ENCODE assay signal across 8 cellular contexts in the genomic region with DNA sequence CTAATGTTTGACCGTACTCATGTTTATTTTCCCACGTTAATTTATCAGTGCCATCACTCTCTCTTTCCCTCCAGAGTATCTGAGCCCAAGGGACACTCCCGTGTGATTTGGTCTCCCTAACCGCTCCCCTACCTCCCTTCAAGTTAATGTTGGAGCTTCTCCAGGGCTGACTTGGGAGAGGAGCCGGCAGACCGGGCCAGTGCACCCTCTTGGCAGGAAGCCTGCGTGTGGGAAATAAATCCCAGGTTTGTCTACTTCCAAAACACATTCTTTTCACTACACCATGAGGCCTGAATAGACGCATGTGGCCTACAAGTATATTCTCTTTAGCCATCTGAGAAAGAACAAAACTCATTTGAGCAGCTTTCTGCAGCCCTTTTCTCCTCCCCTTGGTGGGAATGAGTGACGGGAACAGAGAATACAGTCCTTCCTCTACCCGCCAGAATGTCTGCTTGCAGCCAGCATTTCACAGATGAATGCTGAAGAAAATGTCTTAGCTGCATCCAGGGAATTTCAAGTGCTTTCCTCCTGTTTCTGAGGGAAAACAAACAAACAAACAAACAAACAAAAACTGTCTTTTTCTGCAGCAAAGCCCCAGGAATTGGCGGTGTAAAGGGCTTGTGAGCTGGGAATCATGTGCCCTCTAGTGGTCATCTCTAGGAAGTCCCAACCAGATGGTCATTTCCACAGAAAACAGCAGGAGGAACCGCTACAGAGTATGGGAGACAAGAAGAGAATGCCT. TPM values are rescaled to one million over a fixed set of nuclear protein-coding genes. Genes with fewer than 3 reads are reported as not detected.
A peak's percentile ranks its signal among the peaks of the same experiment; 100 is the strongest.
DNase-seq lines count a peak whose midpoint lies in the region; ATAC-seq and TF ChIP-seq lines count a peak whose summit lies in the region.

No MANE protein-coding gene starts in this region.

- no peak overlapping the region for H3K27ac ChIP-seq in A673 (ENCODE audit: low read depth, low read length, poor library complexity, severe bottlenecking)
- no peak overlapping the region for H3K27ac ChIP-seq in HCT116 (ENCODE audit: low read depth, low read length)
- H3K27ac ChIP-seq in SK-N-SH (ENCODE audit: low read depth in 2 of 2, low read length in 1 of 2) = no peak overlapping the region
- peak overlapping the region in 29 of 59 donors; percentile 2 to 83 (median 37) for H3K27ac ChIP-seq in dorsolateral prefrontal cortex
- no peak overlapping the region for H3K27ac ChIP-seq in lower lobe of right lung
- H3K27ac ChIP-seq in thoracic aorta = no peak overlapping the region

- no peak for TF ChIP-seq POLR2A in HCT116 (IDR thresholded peaks at IDR 0.05; ENCODE audit: borderline replicate concordance, extremely low read depth, insufficient read depth, insufficient read length)

- H3K4me2 ChIP-seq in HCT116 (ENCODE audit: low read length) (peak overlapping the region; percentile 35), SK-N-SH (no peak overlapping the region)

- DNase-seq in A673 (ENCODE audit: low spot score) (peak; percentile 71), GM04503 (ENCODE audit: low read depth) (peak; percentile 19), HCT116 (ENCODE audit: low read depth, low spot score) (peak; percentile 48), LoVo (ENCODE audit: low spot score) (peak; percentile 61), SK-N-SH (peak; percentile 71), dorsolateral prefrontal cortex (peak in 3 of 10 donors; percentile 25 to 62 (median 60)), lower lobe of right lung (no peak), thoracic aorta (ENCODE audit: low spot score) (no peak)

- H3K9me2 ChIP-seq in HCT116 (ENCODE audit: insufficient read depth) (no peaks in the 10 kb centered on the region), SK-N-SH (no peaks in the 10 kb centered on the region)

- no peak overlapping the region for H3K9ac ChIP-seq in HCT116 (ENCODE audit: low read length)
- no peak overlapping the region for H3K9ac ChIP-seq in SK-N-SH

- WGBS in SK-N-SH (ENCODE audit: low lambda C conversion rate) = 53% methylated on average over 12 of the region's 12 CpGs

- peak overlapping the region; percentile 72 for H2AFZ ChIP-seq in HCT116 (ENCODE audit: low read depth, low read length, poor library complexity, severe bottlenecking)
- H2AFZ ChIP-seq in SK-N-SH (ENCODE audit: low read depth) = no peak overlapping the region; the same call in 1 of the 2 replicates

- H4K20me1 ChIP-seq in HCT116 (ENCODE audit: insufficient read depth) = no peaks in the 10 kb centered on the region
- H4K20me1 ChIP-seq in SK-N-SH (ENCODE audit: insufficient read depth) = no peaks in the 10 kb centered on the region

- no peak for TF ChIP-seq EP300 in SK-N-SH (IDR thresholded peaks at IDR 0.05; ENCODE audit: borderline replicate concordance in 1 of 2, low read depth in 1 of 2, low read length in 1 of 2)

- no peaks in the 10 kb centered on the region for H3K4me1 ChIP-seq in A673 (ENCODE audit: insufficient read depth, low read length, poor library complexity, severe bottlenecking)
- H3K4me1 ChIP-seq in HCT116 (ENCODE audit: control insufficient read depth in 1 of 2, insufficient read depth in 2 of 2, low read length in 2 of 2) = no peaks in the 10 kb centered on the region
- 0 out of 4 replicates have a peak, but pooled peaks cover 0 to 2% of the 10 kb centered on the region in 2 experiments for H3K4me1 ChIP-seq in SK-N-SH (ENCODE audit: control insufficient read depth in 1 of 2, insufficient read depth in 2 of 2, low read depth in 1 of 2, low read length in 1 of 2)
- H3K4me1 ChIP-seq in lower lobe of right lung = peaks cover 11% of the 10 kb centered on the region
- H3K4me1 ChIP-seq in thoracic aorta (ENCODE audit: control insufficient read depth in 1 of 2, low read depth in 2 of 2) = peaks cover 2 to 11% of the 10 kb centered on the region in 2 donors

- H3K27me3 ChIP-seq in A673 (replicated peaks; ENCODE audit: insufficient read depth, low read depth, low read length, poor library complexity) = no peaks in the 10 kb centered on the region
- peaks cover 4% of the 10 kb centered on the region; the same call in 1 of the 2 replicates for H3K27me3 ChIP-seq in HCT116 (ENCODE audit: insufficient read depth, low read length)
- peaks cover 5% of the 10 kb centered on the region; the same call in 1 of the 2 replicates for H3K27me3 ChIP-seq in SK-N-SH (ENCODE audit: insufficient read depth)
- H3K27me3 ChIP-seq in dorsolateral prefrontal cortex = no peaks in the 10 kb centered on the region
- no peaks in the 10 kb centered on the region for H3K27me3 ChIP-seq in lower lobe of right lung (ENCODE audit: low read depth)
- no peaks in the 10 kb centered on the region for H3K27me3 ChIP-seq in thoracic aorta (replicated peaks; ENCODE audit: insufficient read depth)

- CTCF ChIA-PET in A673 (lab: Charles Lee) (interaction anchor here (0.5 to 1.9 kb wide), 7 partner anchors 8 to 838 kb away, joined by 3 to 10 read pairs (median 4); no protein-coding TSS in a partner anchor), HCT116 (lab: Charles Lee) (interaction anchor here (0.5 to 2.6 kb wide), 27 partner anchors 8 to 1244 kb away, joined by 3 to 51 read pairs (median 3); no protein-coding TSS in a partner anchor), SK-N-SH (lab: Yijun Ruan, JAX) (interaction anchor here (0.6 to 16.1 kb wide), 71 partner anchors 9 to 1275 kb away, joined by 3 to 256 read pairs (median 4); a partner anchor contains a TSS)

- H3K36me3 ChIP-seq in A673 (ENCODE audit: insufficient read depth, low read length, poor library complexity, severe bottlenecking) (no peaks in the 10 kb centered on the region), HCT116 (ENCODE audit: control insufficient read depth in 1 of 2, insufficient read depth in 2 of 2, low read length in 2 of 2) (no peaks in the 10 kb centered on the region), SK-N-SH (replicated peaks in 1 of 2; ENCODE audit: control insufficient read depth in 1 of 2, insufficient read depth in 2 of 2, low read length in 1 of 2) (no peaks in the 10 kb centered on the region), lower lobe of right lung (no peaks in the 10 kb centered on the region), thoracic aorta (no peaks in the 10 kb centered on the region)

- TF ChIP-seq RAD21 in HCT116 (IDR thresholded peaks at IDR 0.05; ENCODE audit: low read depth) (peak; percentile 88), SK-N-SH (IDR thresholded peaks at IDR 0.05; ENCODE audit: low read length) (peak; percentile 92)

- H3K9me3 ChIP-seq in A673 (ENCODE audit: low read depth, low read length, poor library complexity, severe bottlenecking) (no peaks in the 10 kb centered on the region), HCT116 (ENCODE audit: control insufficient read depth in 1 of 2, insufficient read depth in 1 of 2, low read depth in 1 of 2, low read length in 2 of 2) (no peaks in the 10 kb centered on the region), SK-N-SH (no peaks in the 10 kb centered on the region), lower lobe of right lung (no peaks in the 10 kb centered on the region), thoracic aorta (no peaks in the 10 kb centered on the region)

- TF ChIP-seq CTCF in A673 (conservative IDR thresholded peaks at IDR 0.05; ENCODE audit: low read depth, low read length) = peak; percentile 94
- TF ChIP-seq CTCF in HCT116 (IDR thresholded peaks at IDR 0.05 in 2 of 3, conservative IDR thresholded peaks at IDR 0.05 in 1 of 3; ENCODE audit: borderline replicate concordance in 1 of 3, insufficient read depth in 1 of 3, low read depth in 2 of 3, low read length in 2 of 3) = peak; percentile 87 to 93 (median 87)
- peak; percentile 91 for TF ChIP-seq CTCF in SK-N-SH (IDR thresholded peaks at IDR 0.05)
- TF ChIP-seq CTCF in dorsolateral prefrontal cortex (IDR thresholded peaks at IDR 0.05 in 54 of 56, conservative IDR thresholded peaks at IDR 0.05 in 2 of 56; ENCODE audit: low read depth in 1 of 56, partially characterized antibody in 56 of 56) = peak; percentile 87 to 98 (median 94)
- TF ChIP-seq CTCF in lower lobe of right lung (IDR thresholded peaks at IDR 0.05) = peak; percentile 89
- TF ChIP-seq CTCF in thoracic aorta (IDR thresholded peaks at IDR 0.05) = peak; percentile 90

- H3F3A ChIP-seq in SK-N-SH (replicated peaks; ENCODE audit: insufficient read depth) = no peaks in the 10 kb centered on the region

- intact Hi-C loops in A673 (cut with micrococcal nuclease; ENCODE audit: unreplicated experiment) (loop anchor here (1.0 to 5.0 kb wide), 5 partner anchors 296 to 1256 kb away; a partner anchor contains a TSS), HCT116 (cut with micrococcal nuclease) (loop anchor here (1.0 to 5.0 kb wide), 5 partner anchors 296 to 1261 kb away; a partner anchor contains a TSS), dorsolateral prefrontal cortex (cut with DNase I) (loop anchor here (2.0 to 5.0 kb wide), 3 partner anchors 296 to 729 kb away; a partner anchor contains a TSS), lower lobe of right lung (cut with DNase I) (loop anchor here (10.0 kb wide), 1 partner anchor 729 kb away; no protein-coding TSS in a partner anchor)

- no peaks in the 10 kb centered on the region for H3K79me2 ChIP-seq in HCT116 (ENCODE audit: insufficient read depth, low read length)
- H3K79me2 ChIP-seq in SK-N-SH (ENCODE audit: insufficient read depth) = no peaks in the 10 kb centered on the region

- ATAC-seq in HCT116 = peak; percentile 90
- ATAC-seq in lower lobe of right lung = peak; percentile 79 to 88
- ATAC-seq in thoracic aorta (ENCODE audit: insufficient number of reproducible peaks, low FRiP score, low read depth) = peak; percentile 81

- no peak overlapping the region for H3K4me3 ChIP-seq in A673 (ENCODE audit: low read depth, low read length, poor library complexity, severe bottlenecking)
- no peak overlapping the region for H3K4me3 ChIP-seq in HCT116 (replicated peaks in 1 of 2; ENCODE audit: low read depth in 1 of 2, low read length in 2 of 2)
- H3K4me3 ChIP-seq in SK-N-SH (ENCODE audit: low read depth in 2 of 2, low read length in 1 of 2) = peak overlapping the region in 1 of 2 experiments; percentile 27; a peak in 1 of 4 replicates
- peak overlapping the region in 55 of 59 donors; percentile 11 to 64 (median 40) for H3K4me3 ChIP-seq in dorsolateral prefrontal cortex
- H3K4me3 ChIP-seq in lower lobe of right lung = no peak overlapping the region
- H3K4me3 ChIP-seq in thoracic aorta = peak overlapping the region; percentile 63

- BruUV-seq in A673 (replicated peaks; lab: Mats Ljungman, UMichigan) = no TSS peak
- BruUV-seq in HCT116 (replicated peaks; lab: Mats Ljungman, UMichigan) = no TSS peak

- POLR2A ChIA-PET in A673 (lab: Charles Lee; ENCODE audit: low non-redundant PET) (no interaction called here), HCT116 (lab: Charles Lee) (no interaction called here), SK-N-SH (lab: Yijun Ruan, JAX) (interaction anchor here (1.3 kb wide), 1 partner anchor 297 kb away, joined by 4 read pairs; a partner anchor contains a TSS)

- RAD21 ChIA-PET in HCT116 (lab: Charles Lee; ENCODE audit: low non-redundant PET in 1 of 2, low total read pairs in 2 of 2, uncharacterized antibody in 2 of 2, unreplicated experiment in 2 of 2) = interaction anchor here (0.7 to 1.5 kb wide), 4 partner anchors 574 to 729 kb away, joined by 3 to 8 read pairs (median 3); no protein-coding TSS in a partner anchor

RNA-seq across cellular contexts. Expression of a gene that starts 41.4 kb away (rescaled TPM):
- total RNA-seq in A673 (2021) = 0.80 and 1.4 TPM in 2 replicates
- not detected for total RNA-seq in HCT116 (2021; ENCODE audit: unreplicated experiment)
- polyA plus RNA-seq in HCT116 (2012) = 0.11 TPM in 1 of 2 replicates, not detected in the other
- not detected in 2 replicates for polyA plus RNA-seq in SK-N-SH (2012; rRNA removed)
- polyA plus RNA-seq in SK-N-SH (2012; cell fraction: cytosol; rRNA removed) = 0.08 TPM in 1 of 2 replicates, not detected in the other
- polyA plus RNA-seq in SK-N-SH (2012; cell fraction: nucleus; rRNA removed) = not detected in 2 replicates
- total RNA-seq in dorsolateral prefrontal cortex = 1 to 10 TPM in 22 of 120 experiments, under 1 TPM in 5, not detected in 93; 0.91 to 2.4 (median 1.3) TPM
- not detected for total RNA-seq in lower lobe of right lung
- total RNA-seq in thoracic aorta = not detected

Comparison
In these comparisons a context has a peak if more than half of its experiments do, and no peak if none do; other contexts are left out.
1. DNase-seq: peak in A673 (single experiment), GM04503 (single experiment), HCT116 (single experiment), LoVo (single experiment) and SK-N-SH (single experiment); none in lower lobe of right lung (single experiment) and thoracic aorta (single experiment).
2. H3K4me3 ChIP-seq: peak in dorsolateral prefrontal cortex (55 of 59) and thoracic aorta (single experiment); none in A673 (single experiment), HCT116 (0 of 2) and lower lobe of right lung (single experiment).
3. Peak in every context shown above with its lines, with median percentiles within 50 percentile points of each other: CTCF ChIP-seq and ATAC-seq.